14 cellular contexts compared by ENCODE assay signal in genomic region chr15:40155270-40155910, GRCh38. TPM values are rescaled to one million over a fixed set of nuclear protein-coding genes. Genes with fewer than 3 reads are reported as not detected.
DNase-seq lines count a peak whose midpoint lies in the region; ATAC-seq and TF ChIP-seq lines count a peak whose summit lies in the region.
"Had no signal": no experiment of that assay in that cellular context is flagged by ENCODE, and none has a peak within 500 bp of the region (broad histone marks: within the 10 kb centered on the region; RNA-seq: fewer than 3 reads in every experiment).

No MANE protein-coding gene starts in this region.

- H3K4me3 Mint-ChIP-seq in endodermal cell (no peak overlapping the region), neural progenitor cell (no peak overlapping the region)
- H3K4me3 Mint-ChIP-seq: CD8-positive, alpha-beta memory T cell had no signal

- H3K9ac ChIP-seq in endodermal cell (ENCODE audit: extremely low read depth, low read length, poor library complexity, severe bottlenecking): no peak overlapping the region
- H3K9ac ChIP-seq in neural progenitor cell: no peak overlapping the region

- H3K4me1 Mint-ChIP-seq in endodermal cell (peaks cover 20% of the 10 kb centered on the region), neural progenitor cell (peaks cover 25% of the 10 kb centered on the region)
- H3K4me1 Mint-ChIP-seq: CD8-positive, alpha-beta memory T cell had no signal

- TF ChIP-seq CTCF in GM12865 (IDR thresholded peaks at IDR 0.05; ENCODE audit: insufficient read depth, low read depth, low read length, missing control alignments): no peak
- TF ChIP-seq CTCF in endodermal cell (conservative IDR thresholded peaks at IDR 0.05): no peak
- no peak for TF ChIP-seq CTCF in neural progenitor cell (IDR thresholded peaks at IDR 0.05)
- TF ChIP-seq CTCF in ascending aorta (IDR thresholded peaks at IDR 0.05): no peak
- TF ChIP-seq CTCF in adrenal gland (IDR thresholded peaks at IDR 0.05): no peak

- 52 to 54% methylated on average over 4 of the region's 5 CpGs for WGBS in endodermal cell (ENCODE audit: insufficient coverage in 1 of 2, insufficient read length in 1 of 2), 2 experiments
- WGBS in adrenal gland, 4 donors: 64 to 71% (median 71%) methylated on average over 3 to 5 of the region's 5 CpGs

- no peak overlapping the region for H2AFZ ChIP-seq in neural progenitor cell (replicated peaks)

- DNase-seq in GM12865 (ENCODE audit: low read depth) (peak; percentile 43), NCI-H2029 treated with DMSO at 0.1 percent for 48 hours (lab: John Stamatoyannopoulos, UW) (peak; percentile 53), endodermal cell (peak; percentile 91), neural progenitor cell (ENCODE audit: low spot score) (peak; percentile 41), ascending aorta (ENCODE audit: low spot score in 2 of 2) (no peak), adrenal gland (no peak)
- DNase-seq in stimulated activated CD4-positive, alpha-beta T cell treated with anti-CD3 and anti-CD28 coated beads, Interleukin-4, amount 100 ng/mL, for 4 hours: no peak
- DNase-seq: activated CD4-positive, CD25-positive, alpha-beta regulatory T cell treated with anti-CD3 and anti-CD28 coated beads, Interleukin-2, amount 50 U/mL, for 72 hours; CD8-positive, alpha-beta memory T cell; mesenchymal stem cell; NCI-H187; right cardiac atrium; tibial artery had no signal

- H3K27ac ChIP-seq in endodermal cell (ENCODE audit: low read depth, low read length): no peak overlapping the region
- no peak overlapping the region for H3K27ac ChIP-seq in neural progenitor cell
- H3K27ac ChIP-seq in ascending aorta: no peak overlapping the region
- no peak overlapping the region for H3K27ac ChIP-seq in adrenal gland
- H3K27ac ChIP-seq: tibial artery had no signal

- H3K27ac Mint-ChIP-seq in endodermal cell (peak overlapping the region; percentile 68), neural progenitor cell (no peak overlapping the region)

- no peaks in the 10 kb centered on the region for H3K27me3 ChIP-seq in endodermal cell (ENCODE audit: control insufficient read depth, insufficient read depth, low read length, poor library complexity, severe bottlenecking)
- H3K27me3 ChIP-seq in neural progenitor cell: no peaks in the 10 kb centered on the region
- no peaks in the 10 kb centered on the region for H3K27me3 ChIP-seq in ascending aorta
- no peaks in the 10 kb centered on the region for H3K27me3 ChIP-seq in adrenal gland

- H3K27me3 Mint-ChIP-seq in endodermal cell (ENCODE audit: insufficient read depth) (no peaks in the 10 kb centered on the region), neural progenitor cell (ENCODE audit: insufficient read depth, low read depth) (peaks cover 8% of the 10 kb centered on the region)

- H3K36me3 ChIP-seq in endodermal cell (ENCODE audit: control insufficient read depth, insufficient read depth, low read length): no peaks in the 10 kb centered on the region
- no peaks in the 10 kb centered on the region for H3K36me3 ChIP-seq in neural progenitor cell
- no peaks in the 10 kb centered on the region for H3K36me3 ChIP-seq in ascending aorta
- no peaks in the 10 kb centered on the region for H3K36me3 ChIP-seq in adrenal gland (replicated peaks in 1 of 2)
- H3K36me3 ChIP-seq: tibial artery had no signal

- intact Hi-C loops in ascending aorta (cut with DNase I) (no loop called here), adrenal gland (cut with DNase I) (no loop called here)

- no peak for ATAC-seq in HG02981 (IDR thresholded peaks at IDR 0.05; ENCODE audit: unreplicated experiment)

- H3F3A ChIP-seq in neural progenitor cell (ENCODE audit: low read depth): peaks cover 7% of the 10 kb centered on the region

- H3K79me2 ChIP-seq in neural progenitor cell (ENCODE audit: low read depth): no peaks in the 10 kb centered on the region

- no peaks in the 10 kb centered on the region for H3K9me3 Mint-ChIP-seq in endodermal cell
- H3K9me3 Mint-ChIP-seq in neural progenitor cell: no peaks in the 10 kb centered on the region
- H3K9me3 Mint-ChIP-seq: CD8-positive, alpha-beta memory T cell had no signal

- no peaks in the 10 kb centered on the region for H3K4me1 ChIP-seq in endodermal cell (ENCODE audit: control insufficient read depth, insufficient read depth, low read length)
- H3K4me1 ChIP-seq in neural progenitor cell: peaks cover 19% of the 10 kb centered on the region
- H3K4me1 ChIP-seq in ascending aorta: no peaks in the 10 kb centered on the region
- H3K4me1 ChIP-seq in adrenal gland (replicated peaks in 1 of 2): no peaks in the 10 kb centered on the region

- TF ChIP-seq POLR2A in adrenal gland (IDR thresholded peaks at IDR 0.05): no peak

- no peak overlapping the region for H3K4me3 ChIP-seq in GM12865 (ENCODE audit: low read depth, low read length)
- H3K4me3 ChIP-seq in endodermal cell (ENCODE audit: low read length): no peak overlapping the region
- no peak overlapping the region for H3K4me3 ChIP-seq in neural progenitor cell
- no peak overlapping the region for H3K4me3 ChIP-seq in ascending aorta
- no peak overlapping the region for H3K4me3 ChIP-seq in adrenal gland
- H3K4me3 ChIP-seq: tibial artery had no signal

- H3K36me3 Mint-ChIP-seq in endodermal cell (ENCODE audit: low read depth): no peaks in the 10 kb centered on the region
- H3K36me3 Mint-ChIP-seq in neural progenitor cell: no peaks in the 10 kb centered on the region
- H3K36me3 Mint-ChIP-seq: CD8-positive, alpha-beta memory T cell had no signal

- H4K20me1 ChIP-seq in neural progenitor cell (ENCODE audit: low read depth): no peaks in the 10 kb centered on the region

- H3K4me2 ChIP-seq in neural progenitor cell: peak overlapping the region; percentile 45

- H3K9me3 ChIP-seq in endodermal cell (ENCODE audit: control insufficient read depth, low read length) (no peaks in the 10 kb centered on the region), neural progenitor cell (ENCODE audit: low read depth) (no peaks in the 10 kb centered on the region), ascending aorta (no peaks in the 10 kb centered on the region), adrenal gland (replicated peaks in 1 of 3) (no peaks in the 10 kb centered on the region)
- H3K9me3 ChIP-seq: tibial artery had no signal

RNA-seq across cellular contexts. Expression of gene BUB1B, which starts 5.5 kb away (rescaled TPM):
- total RNA-seq in endodermal cell (100 to 1,000 TPM in 1 of 2 donors, 10 to 100 TPM in 1; 58.6 to 108 TPM), neural progenitor cell (ENCODE audit: low replicate concordance) (129 and 167 TPM in 2 replicates), ascending aorta (not detected), adrenal gland (1 to 10 TPM; 1.1 to 3.5 (median 2.6) TPM)
- polyA plus RNA-seq in endodermal cell (2013, experiment 1 of 2): 88.8 TPM
- polyA plus RNA-seq in endodermal cell (2013, experiment 2 of 2): 86.7 TPM
- polyA plus RNA-seq in adrenal gland: 1 to 10 TPM in 2 of 3 donors, under 1 TPM in 1; 0.81 to 2.9 (median 1.4) TPM

RNA-seq across cellular contexts. Expression of gene BMF, which starts 46.7 kb away (rescaled TPM):
- total RNA-seq in endodermal cell (10 to 100 TPM; 48.3 to 53.5 TPM), neural progenitor cell (ENCODE audit: low replicate concordance) (8.0 and 12.1 TPM in 2 replicates), ascending aorta (2.2 TPM), adrenal gland (10 to 100 TPM in 3 of 8 donors, 1 to 10 TPM in 5; 4.8 to 12.8 (median 7.7) TPM)
- 42.5 TPM for polyA plus RNA-seq in endodermal cell (2013, experiment 1 of 2)
- 44.3 TPM for polyA plus RNA-seq in endodermal cell (2013, experiment 2 of 2)
- 1 to 10 TPM; 1.3 to 9.3 (median 2.5) TPM for polyA plus RNA-seq in adrenal gland

Comparison
In these comparisons a context has a peak if more than half of its experiments do, and no peak if none do; other contexts are left out.
1. DNase-seq: peak in GM12865 (single experiment), NCI-H2029 treated with DMSO at 0.1 percent for 48 hours (single experiment), endodermal cell (single experiment) and neural progenitor cell (single experiment); none in stimulated activated CD4-positive, alpha-beta T cell treated with anti-CD3 and anti-CD28 coated beads, Interleukin-4, amount 100 ng/mL, for 4 hours (0 of 2), ascending aorta (0 of 2) and adrenal gland (0 of 7).
2. RNA of gene BUB1B, which starts 5.5 kb away (total RNA-seq): 129 to 167 TPM in neural progenitor cell and 58.6 to 108 TPM in endodermal cell; 1.1 to 3.5 TPM in adrenal gland and not detected in ascending aorta (single experiment); every median in the first group is over 10 times any median in the second.